In the genomic region with DNA sequence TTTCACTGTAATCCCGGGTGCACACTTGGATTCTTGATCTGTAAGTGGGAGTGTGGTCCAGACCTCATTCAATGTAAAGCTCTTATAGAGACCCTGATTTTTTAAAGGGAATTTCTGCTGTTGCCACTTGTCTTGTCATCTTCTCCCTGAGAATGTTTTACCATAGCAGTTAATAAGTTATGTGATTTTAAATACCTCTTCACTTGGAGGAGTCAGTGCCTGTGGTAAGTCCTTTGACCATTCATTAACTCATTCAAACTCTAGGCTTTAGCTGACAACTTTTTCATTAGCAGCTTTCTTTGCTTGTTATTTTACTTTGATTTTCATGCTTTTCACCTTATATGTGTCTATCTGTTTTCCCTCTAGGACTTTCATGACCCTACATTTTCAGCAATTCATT, we compare ENCODE assay signal across 24 cellular contexts.
DNase-seq lines count a peak whose midpoint lies in the region; ATAC-seq lines count a peak whose summit lies in the region.
"Had no signal": no experiment of that assay in that cellular context is flagged by ENCODE, and none has a peak within 500 bp of the region (broad histone marks: within the 10 kb centered on the region; RNA-seq: fewer than 3 reads in every experiment).

No MANE protein-coding gene starts in this region.

- peak; percentile 66 for ATAC-seq in GM21423 (IDR thresholded peaks at IDR 0.05; ENCODE audit: unreplicated experiment)
- ATAC-seq in HG03175 (IDR thresholded peaks at IDR 0.05; ENCODE audit: unreplicated experiment) = peak; percentile 62
- no peak for ATAC-seq in GM18867 (IDR thresholded peaks at IDR 0.05; ENCODE audit: unreplicated experiment)
- ATAC-seq in GM19351 (IDR thresholded peaks at IDR 0.05; ENCODE audit: unreplicated experiment) = no peak
- ATAC-seq: stimulated activated memory B cell treated with anti-CD40 and anti-IgM and Interleukin-4, amounts not matched to agents 10 μg/mL and 1 μg/mL and 100 μg/mL, for 72 hours; T-cell had no signal

- DNase-seq in kidney glomerular epithelial cell (lab: John Stamatoyannopoulos, UW) (peak; percentile 38), NCI-H1092 (lab: John Stamatoyannopoulos, UW) (no peak), NCI-H510A treated with DMSO at 0.1 percent for 48 hours (lab: John Stamatoyannopoulos, UW) (no peak)
- DNase-seq: activated B cell treated with CpG ODN at 0.5 μM for 24 hours; activated CD4-positive, alpha-beta T cell treated with anti-CD3 and anti-CD28 coated beads, Interleukin-2, amount 10 ng/mL, durations not matched to agents 7 days and 5 days; activated effector memory CD4-positive, alpha-beta T cell treated with anti-CD3 and anti-CD28 coated beads, Interleukin-2, amount 50 U/mL, for 16 hours; activated T-cell treated with anti-CD3 and anti-CD28 coated beads, Interleukin-2, amount 50 U/mL, for 24 hours; anterior cingulate cortex; COR-L47; DMS53; HCEC 1CT; immature natural killer cell; Kasumi-1; NCI-H146; NCI-H2107; pancreas; retina; substantia nigra; T-cell had no signal

Comparison
In these comparisons a context has a peak if more than half of its experiments do, and no peak if none do; other contexts are left out.
1. ATAC-seq: peak in GM21423 (single experiment) and HG03175 (single experiment); none in GM18867 (single experiment) and GM19351 (single experiment).